Comparison of ENCODE assay signal across 13 cellular contexts in genomic region chr12:26987634-26988424, GRCh38. TPM values are rescaled to one million over a fixed set of nuclear protein-coding genes. Genes with fewer than 3 reads are reported as not detected.
DNase-seq lines count a peak whose midpoint lies in the region; ATAC-seq and TF ChIP-seq lines count a peak whose summit lies in the region.
"Had no signal": no experiment of that assay in that cellular context is flagged by ENCODE, and none has a peak within 500 bp of the region (broad histone marks: within the 10 kb centered on the region; RNA-seq: fewer than 3 reads in every experiment).

No MANE protein-coding gene starts in this region.

- no peak overlapping the region for H3K27ac ChIP-seq in A673 (ENCODE audit: low read depth, low read length, poor library complexity, severe bottlenecking)

- intact Hi-C loops in A673 (cut with micrococcal nuclease; ENCODE audit: unreplicated experiment) = no loop called here
- intact Hi-C loops in lower leg skin (cut with DNase I; ENCODE audit: low total_unique reads) = no loop called here

- 84 to 90% methylated on average over 10 of the region's 10 CpGs for WGBS in lower leg skin, 2 donors

- POLR2A ChIA-PET in A673 (lab: Charles Lee; ENCODE audit: low non-redundant PET) = no interaction called here

- DNase-seq in A673 (ENCODE audit: low spot score) = peak; percentile 80
- DNase-seq in ELR (ENCODE audit: low read depth) = peak; percentile 32
- DNase-seq in NOMO-1 treated with DMSO at 0.1 percent for 48 hours (lab: John Stamatoyannopoulos, UW; ENCODE audit: unreplicated experiment) = peak; percentile 57
- peak; percentile 41 to 51 for DNase-seq in foreskin fibroblast
- DNase-seq in hepatic stellate cell (ENCODE audit: low spot score) = no peak
- DNase-seq in lower leg skin (ENCODE audit: low spot score in 2 of 2) = no peak
- DNase-seq: activated CD4-positive, CD25-positive, alpha-beta regulatory T cell treated with anti-CD3 and anti-CD28 coated beads, Interleukin-2, amount 50 U/mL, for 72 hours; BE2C; natural killer cell; NCI-H345; upper lobe of left lung had no signal

- no peaks in the 10 kb centered on the region for H3K9me3 ChIP-seq in A673 (ENCODE audit: low read depth, low read length, poor library complexity, severe bottlenecking)
- H3K9me3 ChIP-seq: BE2C, upper lobe of left lung had no signal

- CTCF ChIA-PET in A673 (lab: Charles Lee) = no interaction called here

- TF ChIP-seq POLR2A in lower leg skin (IDR thresholded peaks at IDR 0.05) = no peak

- H3K4me1 ChIP-seq in A673 (ENCODE audit: insufficient read depth, low read length, poor library complexity, severe bottlenecking) = peaks cover 12% of the 10 kb centered on the region
- H3K4me1 ChIP-seq: BE2C had no signal

- no peak overlapping the region for H3K4me3 ChIP-seq in A673 (ENCODE audit: low read depth, low read length, poor library complexity, severe bottlenecking)
- no peak overlapping the region for H3K4me3 ChIP-seq in foreskin fibroblast (ENCODE audit: low read depth in 1 of 2, low read length in 2 of 2)
- no peak overlapping the region for H3K4me3 ChIP-seq in lower leg skin (ENCODE audit: low read depth, poor library complexity, severe bottlenecking)
- H3K4me3 ChIP-seq: upper lobe of left lung had no signal

- BruUV-seq in A673 (replicated peaks; lab: Mats Ljungman, UMichigan) = no TSS peak

- no peak for ATAC-seq in GM18520 (IDR thresholded peaks at IDR 0.05; ENCODE audit: unreplicated experiment)
- ATAC-seq in GM21717 (IDR thresholded peaks at IDR 0.05; ENCODE audit: unreplicated experiment) = no peak
- ATAC-seq: natural killer cell had no signal

- no peaks in the 10 kb centered on the region for H3K27me3 ChIP-seq in A673 (replicated peaks; ENCODE audit: insufficient read depth, low read depth, low read length, poor library complexity)
- H3K27me3 ChIP-seq: BE2C, upper lobe of left lung had no signal

- TF ChIP-seq CTCF in A673 (conservative IDR thresholded peaks at IDR 0.05; ENCODE audit: low read depth, low read length) (no peak), foreskin fibroblast (IDR thresholded peaks at IDR 0.05; ENCODE audit: low read depth, low read length) (no peak), lower leg skin (IDR thresholded peaks at IDR 0.05) (no peak)

- no peaks in the 10 kb centered on the region for H3K36me3 ChIP-seq in A673 (ENCODE audit: insufficient read depth, low read length, poor library complexity, severe bottlenecking)

RNA-seq across cellular contexts. Expression of gene TM7SF3, which starts 26.4 kb away (rescaled TPM):
- total RNA-seq in A673 (2021) (51.1 and 53.5 TPM in 2 replicates), lower leg skin (100 to 1,000 TPM in 1 of 4 donors, 10 to 100 TPM in 3; 36.7 to 158 (median 83.9) TPM)

RNA-seq across cellular contexts. Expression of gene MED21, which starts 34.5 kb away (rescaled TPM):
- 49.0 and 49.6 TPM in 2 replicates for total RNA-seq in A673 (2021)
- total RNA-seq in lower leg skin = 10 to 100 TPM; 29.3 to 52.7 (median 41.2) TPM

RNA-seq across cellular contexts. Expression of gene FGFR1OP2, which starts 49.6 kb away (rescaled TPM):
- total RNA-seq in A673 (2021) (40.3 and 42.3 TPM in 2 replicates), lower leg skin (10 to 100 TPM; 38.1 to 60.3 (median 46.6) TPM)

RNA-seq across cellular contexts. Expression of gene INTS13, which starts 50.0 kb away (rescaled TPM):
- 39.9 and 51.0 TPM in 2 replicates for total RNA-seq in A673 (2021)
- 10 to 100 TPM; 10.3 to 19.3 (median 14.9) TPM for total RNA-seq in lower leg skin

Comparison
In these comparisons a context has a peak if more than half of its experiments do, and no peak if none do; other contexts are left out.
1. DNase-seq: peak in A673 (single experiment), ELR (single experiment), NOMO-1 treated with DMSO at 0.1 percent for 48 hours (single experiment) and foreskin fibroblast (2 of 2); none in hepatic stellate cell (single experiment) and lower leg skin (0 of 2).